1 cellular context compared by ENCODE assay signal in genomic region chr4:48228887-48229462, GRCh38.
TF ChIP-seq lines count a peak whose summit lies in the region.

No MANE protein-coding gene starts in this region.

TF ChIP-seq in HepG2, 621 proteins besides CTCF, POLR2A, EP300 and RAD21 (continued from another document):
- TF ChIP-seq HIC2 (CRISPR knock-in tag; IDR thresholded peaks at IDR 0.05; ENCODE audit: low read depth), result no peak
- no peak for TF ChIP-seq ZNF557 (CRISPR knock-in tag; IDR thresholded peaks at IDR 0.05)
- TF ChIP-seq, protein P1, sequence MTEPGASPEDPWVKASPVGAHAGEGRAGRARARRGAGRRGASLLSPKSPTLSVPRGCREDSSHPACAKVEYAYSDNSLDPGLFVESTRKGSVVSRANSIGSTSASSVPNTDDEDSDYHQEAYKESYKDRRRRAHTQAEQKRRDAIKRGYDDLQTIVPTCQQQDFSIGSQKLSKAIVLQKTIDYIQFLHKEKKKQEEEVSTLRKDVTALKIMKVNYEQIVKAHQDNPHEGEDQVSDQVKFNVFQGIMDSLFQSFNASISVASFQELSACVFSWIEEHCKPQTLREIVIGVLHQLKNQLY (CRISPR knock-in tag; IDR thresholded peaks at IDR 0.05), result no peak
- TF ChIP-seq DNMT1 (CRISPR knock-in tag; IDR thresholded peaks at IDR 0.05), result no peak
- no peak for TF ChIP-seq USF2 (IDR thresholded peaks at IDR 0.05; ENCODE audit: low read depth, low read length)
- no peak for TF ChIP-seq USF2 (CRISPR knock-in tag; IDR thresholded peaks at IDR 0.05; ENCODE audit: borderline replicate concordance)
- no peak for TF ChIP-seq RELA (CRISPR knock-in tag; IDR thresholded peaks at IDR 0.05)
